ENCODE assay signal across 10 cellular contexts in genomic region chr12:67910360-67911292, GRCh38.
A peak's percentile ranks its signal among the peaks of the same experiment; 100 is the strongest.
DNase-seq lines count a peak whose midpoint lies in the region; ATAC-seq, FAIRE-seq and TF ChIP-seq lines count a peak whose summit lies in the region.
"Had no signal": no experiment of that assay in that cellular context is flagged by ENCODE, and none has a peak within 500 bp of the region (broad histone marks: within the 10 kb centered on the region; RNA-seq: fewer than 3 reads in every experiment).

No MANE protein-coding gene starts in this region.

- no peak overlapping the region for H3K4me3 ChIP-seq in A549
- H3K4me3 ChIP-seq in astrocyte of the cerebellum (ENCODE audit: low read depth, low read length), result no peak overlapping the region
- no peak overlapping the region for H3K4me3 ChIP-seq in H7 (ENCODE audit: insufficient read depth, low read depth, low read length)

- H3K9me3 ChIP-seq in A549, result no peaks in the 10 kb centered on the region

- peak; percentile 67 for FAIRE-seq in A549 (lab: Jason Lieb, UNC)
- FAIRE-seq: GM12891 had no signal

- CTCF ChIA-PET in A549 (lab: Yijun Ruan, JAX), result interaction anchor here (0.6 to 0.9 kb wide), 4 partner anchors 15 to 165 kb away, joined by 3 to 6 read pairs (median 4); no protein-coding TSS in a partner anchor

- H3K4me2 ChIP-seq in A549, result peak overlapping the region; percentile 35

- no peaks in the 10 kb centered on the region for H3K36me3 ChIP-seq in H7 (replicated peaks; ENCODE audit: control insufficient read depth, insufficient read depth, low read length)

- TF ChIP-seq CTCF in A549 (IDR thresholded peaks at IDR 0.05) (no peak), astrocyte of the cerebellum (IDR thresholded peaks at IDR 0.05; ENCODE audit: low read depth, low read length, missing control alignments) (no peak)

- no peak for TF ChIP-seq EP300 in A549 (IDR thresholded peaks at IDR 0.05)

- in situ Hi-C loops in astrocyte of the cerebellum (cut with HindIII; ENCODE audit: low sequenced_read_pairs), result no loop called here

- WGBS in A549 (ENCODE audit: missing lambda C conversion rate), result 30% methylated on average over 14 of the region's 14 CpGs

- POLR2A ChIA-PET in A549 (lab: Yijun Ruan, JAX), result interaction anchor here (1.6 kb wide), 1 partner anchor 262 kb away, joined by 5 read pairs; the partner anchor contains the start of gene DYRK2

- no peak for TF ChIP-seq POLR2A in A549 (IDR thresholded peaks at IDR 0.05; ENCODE audit: low read length)

- H3K4me1 ChIP-seq in A549, result peaks cover 19% of the 10 kb centered on the region; the same call in 2 of the 3 replicates

- 0 out of 5 replicates have a peak, but pooled peaks of 1 of the 2 experiments have one; percentile 1 for TF ChIP-seq RAD21 in A549 (conservative IDR thresholded peaks at IDR 0.05 in 1 of 2, IDR thresholded peaks at IDR 0.05 in 1 of 2)

- no peaks in the 10 kb centered on the region for H3K27me3 ChIP-seq in H7 (ENCODE audit: control insufficient read depth, insufficient read depth, low read length)

- H3K27ac ChIP-seq in A549, result peak overlapping the region; percentile 6 to 73; a peak in 3 of 6 replicates

- intact Hi-C loops in left ventricle myocardium superior (cut with micrococcal nuclease), result no loop called here

- peak; percentile 83 to 91 for ATAC-seq in A549
- ATAC-seq in left ventricle myocardium superior, result peak; percentile 73
- ATAC-seq in GM18517 (IDR thresholded peaks at IDR 0.05; ENCODE audit: unreplicated experiment), result no peak
- ATAC-seq: activated CD8-positive, alpha-beta T cell treated with anti-CD3 and anti-CD28 coated beads for 36 hours had no signal

- DNase-seq in A549 (ENCODE audit: low read depth in 1 of 2, low spot score in 1 of 2), result peak; percentile 14 to 48
- DNase-seq in HK-2 (ENCODE audit: unreplicated experiment), result peak; percentile 45
- peak; percentile 58 for DNase-seq in astrocyte of the cerebellum (ENCODE audit: low read depth)
- DNase-seq in left ventricle myocardium superior, result no peak
- DNase-seq in globus pallidus (ENCODE audit: low spot score), result no peak
- no peak for DNase-seq in H7
- no peak for DNase-seq in Kasumi-1 (lab: John Stamatoyannopoulos, UW)
- DNase-seq: activated CD8-positive, alpha-beta T cell treated with anti-CD3 and anti-CD28 coated beads for 36 hours had no signal

TF ChIP-seq in A549, 52 proteins besides CTCF, POLR2A, EP300 and RAD21:
- TF ChIP-seq RFX5 (IDR thresholded peaks at IDR 0.05) (no peak), EHF (CRISPR knock-in tag; IDR thresholded peaks at IDR 0.05) (no peak), CHD4 (IDR thresholded peaks at IDR 0.05; ENCODE audit: borderline replicate concordance) (no peak), MYC (IDR thresholded peaks at IDR 0.05; ENCODE audit: borderline replicate concordance, low read length) (no peak), MAZ (IDR thresholded peaks at IDR 0.05; ENCODE audit: borderline replicate concordance, low read depth, low read length) (no peak), HOXA7 (CRISPR knock-in tag; IDR thresholded peaks at IDR 0.05) (no peak), JUNB (IDR thresholded peaks at IDR 0.05) (peak; percentile 85), POLR2AphosphoS2 (conservative IDR thresholded peaks at IDR 0.05; ENCODE audit: low read length) (no peak), FOSL2 (IDR thresholded peaks at IDR 0.05) (peak; percentile 73), FOSL2 (CRISPR knock-in tag; IDR thresholded peaks at IDR 0.05) (peak; percentile 79), RCOR1 (IDR thresholded peaks at IDR 0.05; ENCODE audit: low read depth, low read length) (no peak), KDM1A (IDR thresholded peaks at IDR 0.05; ENCODE audit: low read depth) (no peak), ZC3H11A (IDR thresholded peaks at IDR 0.05) (no peak), BCL3 (IDR thresholded peaks at IDR 0.05) (no peak), GATA3 (IDR thresholded peaks at IDR 0.05; ENCODE audit: borderline replicate concordance) (peak; percentile 63; the same call in 1 of the 2 replicates), HES2 (IDR thresholded peaks at IDR 0.05) (no peak), BHLHE40 (IDR thresholded peaks at IDR 0.05; ENCODE audit: low read depth, low read length) (no peak), CBX8 (IDR thresholded peaks at IDR 0.05) (no peak), SREBF2 (IDR thresholded peaks at IDR 0.05) (no peak), HEYL (CRISPR knock-in tag; IDR thresholded peaks at IDR 0.05) (no peak), REST (IDR thresholded peaks at IDR 0.05) (no peak), CEBPB (IDR thresholded peaks at IDR 0.05) (peak in 1 of 2 experiments; percentile 31; a peak in 2 of 4 replicates)
- TF ChIP-seq, protein P1, sequence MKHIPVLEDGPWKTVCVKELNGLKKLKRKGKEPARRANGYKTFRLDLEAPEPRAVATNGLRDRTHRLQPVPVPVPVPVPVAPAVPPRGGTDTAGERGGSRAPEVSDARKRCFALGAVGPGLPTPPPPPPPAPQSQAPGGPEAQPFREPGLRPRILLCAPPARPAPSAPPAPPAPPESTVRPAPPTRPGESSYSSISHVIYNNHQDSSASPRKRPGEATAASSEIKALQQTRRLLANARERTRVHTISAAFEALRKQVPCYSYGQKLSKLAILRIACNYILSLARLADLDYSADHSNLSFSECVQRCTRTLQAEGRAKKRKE (CRISPR knock-in tag; IDR thresholded peaks at IDR 0.05; ENCODE audit: low read depth), result no peak
- TF ChIP-seq, protein P2, sequence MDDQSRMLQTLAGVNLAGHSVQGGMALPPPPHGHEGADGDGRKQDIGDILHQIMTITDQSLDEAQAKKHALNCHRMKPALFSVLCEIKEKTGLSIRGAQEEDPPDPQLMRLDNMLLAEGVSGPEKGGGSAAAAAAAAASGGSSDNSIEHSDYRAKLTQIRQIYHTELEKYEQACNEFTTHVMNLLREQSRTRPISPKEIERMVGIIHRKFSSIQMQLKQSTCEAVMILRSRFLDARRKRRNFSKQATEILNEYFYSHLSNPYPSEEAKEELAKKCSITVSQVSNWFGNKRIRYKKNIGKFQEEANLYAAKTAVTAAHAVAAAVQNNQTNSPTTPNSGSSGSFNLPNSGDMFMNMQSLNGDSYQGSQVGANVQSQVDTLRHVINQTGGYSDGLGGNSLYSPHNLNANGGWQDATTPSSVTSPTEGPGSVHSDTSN (IDR thresholded peaks at IDR 0.05), result no peak

Comparison
In these comparisons a context has a peak if more than half of its experiments do, and no peak if none do; other contexts are left out.
1. DNase-seq: peak in A549 (2 of 2), HK-2 (single experiment) and astrocyte of the cerebellum (single experiment); none in left ventricle myocardium superior (single experiment), globus pallidus (single experiment), H7 (single experiment) and Kasumi-1 (0 of 2).